Comparison of ENCODE assay signal across 18 cellular contexts in the genomic region with DNA sequence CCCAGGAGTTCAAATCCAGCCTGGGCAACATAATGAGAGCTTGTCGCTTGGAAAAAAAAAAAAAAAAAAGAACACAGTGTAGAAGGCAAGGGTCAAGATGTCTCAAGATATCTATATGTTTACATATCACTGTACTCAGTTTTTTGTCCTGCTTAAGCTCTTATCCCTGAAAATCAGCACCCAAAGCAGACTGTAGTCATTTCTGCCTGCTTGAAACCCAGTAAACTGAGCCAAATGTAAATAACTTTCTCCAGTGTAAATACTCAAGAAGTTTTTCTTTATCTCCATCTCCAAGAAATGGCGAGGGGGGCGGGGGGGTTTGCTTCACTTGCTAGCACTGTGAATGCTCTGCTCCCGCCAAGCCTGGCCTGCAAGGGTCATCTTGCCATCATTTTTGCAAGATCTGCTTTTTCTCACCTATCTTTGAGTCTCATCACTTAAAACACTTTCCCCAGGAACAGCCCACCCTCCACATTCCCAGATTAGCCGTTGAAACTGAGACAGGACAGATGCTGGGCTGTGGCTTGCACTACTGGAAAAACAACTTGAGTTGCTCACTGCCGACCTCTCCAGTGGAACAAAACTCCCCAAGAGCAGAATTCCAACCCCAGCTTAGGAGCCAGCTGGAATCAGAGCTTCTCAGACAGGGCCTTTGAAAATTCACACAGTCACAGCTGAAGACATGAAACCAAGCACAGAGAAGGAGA. TPM values are rescaled to one million over a fixed set of nuclear protein-coding genes. Genes with fewer than 3 reads are reported as not detected.
DNase-seq lines count a peak whose midpoint lies in the region; ATAC-seq and TF ChIP-seq lines count a peak whose summit lies in the region.
"Had no signal": no experiment of that assay in that cellular context is flagged by ENCODE, and none has a peak within 500 bp of the region (broad histone marks: within the 10 kb centered on the region; RNA-seq: fewer than 3 reads in every experiment).

No MANE protein-coding gene starts in this region.

- H3K27ac Mint-ChIP-seq in activated T-cell treated with anti-CD3 and anti-CD28 coated beads, Interleukin-2, amount 50 U/mL, for 24 hours = no peak overlapping the region
- H3K27ac Mint-ChIP-seq: activated CD4-positive, alpha-beta memory T cell treated with anti-CD3 and anti-CD28 coated beads for 36 hours; activated T-helper 1 cell treated with anti-CD3 and anti-CD28 coated beads, Interleukin-12 subunit alpha, Interleukin-12 subunit beta, Interleukin-2, Interleukin-4 antibody, amounts not matched to agents 30 ng/mL and 10 ng/mL and 1 ng/mL, durations not matched to agents 14 hours and 24 hours and 36 hours; CD8-positive, alpha-beta memory T cell; IgD-negative memory B cell had no signal

- H3K27ac ChIP-seq in liver (ENCODE audit: low read depth in 1 of 2, low read length in 2 of 2) (no peak overlapping the region), right lobe of liver (no peak overlapping the region), hepatocyte (peak overlapping the region; percentile 53), rectal smooth muscle tissue (ENCODE audit: low read depth, low read length) (peak overlapping the region; percentile 44)
- H3K27ac ChIP-seq: SJSA1 had no signal

- no peak for TF ChIP-seq POLR2A in right lobe of liver (IDR thresholded peaks at IDR 0.05)

- H3K27me3 Mint-ChIP-seq in activated T-cell treated with anti-CD3 and anti-CD28 coated beads, Interleukin-2, amount 50 U/mL, for 24 hours = peaks cover 6% of the 10 kb centered on the region

- no peaks in the 10 kb centered on the region for H3K9me3 ChIP-seq in liver (ENCODE audit: control insufficient read depth in 4 of 4, low read length in 3 of 4)
- H3K9me3 ChIP-seq in right lobe of liver = no peaks in the 10 kb centered on the region
- no peaks in the 10 kb centered on the region for H3K9me3 ChIP-seq in hepatocyte (ENCODE audit: low read depth)
- H3K9me3 ChIP-seq: SJSA1 had no signal

- WGBS in liver = 63% methylated on average over 6 of the region's 6 CpGs
- 53% methylated on average over 6 of the region's 6 CpGs for WGBS in right lobe of liver (ENCODE audit: insufficient coverage, low coverage, low lambda C conversion rate, missing lambda C conversion rate)
- WGBS in hepatocyte (ENCODE audit: low lambda C conversion rate, missing lambda C conversion rate) = 24% methylated on average over 6 of the region's 6 CpGs

- H3K4me1 Mint-ChIP-seq in activated T-cell treated with anti-CD3 and anti-CD28 coated beads, Interleukin-2, amount 50 U/mL, for 24 hours (ENCODE audit: low read depth) = no peaks in the 10 kb centered on the region
- H3K4me1 Mint-ChIP-seq: CD8-positive, alpha-beta memory T cell had no signal

- H3K9me2 ChIP-seq in hepatocyte (replicated peaks; ENCODE audit: insufficient read depth) = no peaks in the 10 kb centered on the region

- H3K27me3 ChIP-seq in liver (ENCODE audit: control insufficient read depth in 4 of 4, insufficient read depth in 4 of 4, low read length in 3 of 4) (no peaks in the 10 kb centered on the region), right lobe of liver (no peaks in the 10 kb centered on the region), hepatocyte (no peaks in the 10 kb centered on the region), rectal smooth muscle tissue (ENCODE audit: control insufficient read depth, insufficient read depth, low read length) (no peaks in the 10 kb centered on the region)
- H3K27me3 ChIP-seq: SJSA1 had no signal

- H3K4me2 ChIP-seq in hepatocyte = peak overlapping the region; percentile 20

- H3K9me3 Mint-ChIP-seq in activated T-cell treated with anti-CD3 and anti-CD28 coated beads, Interleukin-2, amount 50 U/mL, for 24 hours = no peaks in the 10 kb centered on the region
- H3K9me3 Mint-ChIP-seq: activated CD4-positive, alpha-beta memory T cell treated with anti-CD3 and anti-CD28 coated beads for 36 hours; activated T-helper 1 cell treated with anti-CD3 and anti-CD28 coated beads, Interleukin-12 subunit alpha, Interleukin-12 subunit beta, Interleukin-2, Interleukin-4 antibody, amounts not matched to agents 30 ng/mL and 10 ng/mL and 1 ng/mL, durations not matched to agents 14 hours and 24 hours and 36 hours; CD8-positive, alpha-beta memory T cell had no signal

- TF ChIP-seq CTCF in liver (IDR thresholded peaks at IDR 0.05; ENCODE audit: low read depth, low read length, missing input control) (no peak), right lobe of liver (IDR thresholded peaks at IDR 0.05) (no peak), hepatocyte (IDR thresholded peaks at IDR 0.05; ENCODE audit: poor library complexity) (no peak)

- no peak overlapping the region for H3K4me3 Mint-ChIP-seq in activated T-cell treated with anti-CD3 and anti-CD28 coated beads, Interleukin-2, amount 50 U/mL, for 24 hours
- H3K4me3 Mint-ChIP-seq: activated CD4-positive, alpha-beta memory T cell treated with anti-CD3 and anti-CD28 coated beads for 36 hours; activated T-helper 1 cell treated with anti-CD3 and anti-CD28 coated beads, Interleukin-12 subunit alpha, Interleukin-12 subunit beta, Interleukin-2, Interleukin-4 antibody, amounts not matched to agents 30 ng/mL and 10 ng/mL and 1 ng/mL, durations not matched to agents 14 hours and 24 hours and 36 hours; CD8-positive, alpha-beta memory T cell; IgD-negative memory B cell had no signal

- no peaks in the 10 kb centered on the region for H3K36me3 Mint-ChIP-seq in activated T-cell treated with anti-CD3 and anti-CD28 coated beads, Interleukin-2, amount 50 U/mL, for 24 hours (ENCODE audit: low read depth)
- H3K36me3 Mint-ChIP-seq: activated CD4-positive, alpha-beta memory T cell treated with anti-CD3 and anti-CD28 coated beads for 36 hours; CD8-positive, alpha-beta memory T cell; IgD-negative memory B cell had no signal

- no peak for TF ChIP-seq RAD21 in liver (IDR thresholded peaks at IDR 0.05)

- H3K79me2 ChIP-seq in hepatocyte = no peaks in the 10 kb centered on the region

- H3K9ac ChIP-seq in liver (ENCODE audit: low read depth in 1 of 2, low read length in 2 of 2) = no peak overlapping the region
- H3K9ac ChIP-seq in rectal smooth muscle tissue (ENCODE audit: low read length) = no peak overlapping the region

- H3K4me1 ChIP-seq in liver (ENCODE audit: control insufficient read depth in 4 of 4, insufficient read depth in 4 of 4, low read length in 3 of 4) (no peaks in the 10 kb centered on the region), right lobe of liver (no peaks in the 10 kb centered on the region), hepatocyte (ENCODE audit: insufficient read depth) (peaks cover 17% of the 10 kb centered on the region), rectal smooth muscle tissue (ENCODE audit: control insufficient read depth, insufficient read depth, low read length) (peaks cover 16% of the 10 kb centered on the region)

- H4K20me1 ChIP-seq in hepatocyte (ENCODE audit: insufficient read depth, poor library complexity, severe bottlenecking) = no peaks in the 10 kb centered on the region

- intact Hi-C loops in right lobe of liver (cut with DNase I) = no loop called here

- H3K4me3 ChIP-seq in liver (ENCODE audit: low read depth in 1 of 3, low read length in 3 of 3) (no peak overlapping the region), right lobe of liver (no peak overlapping the region), hepatocyte (no peak overlapping the region), rectal smooth muscle tissue (ENCODE audit: low read length) (no peak overlapping the region)
- H3K4me3 ChIP-seq: coronary artery, SJSA1 had no signal

- no peak overlapping the region for H2AFZ ChIP-seq in hepatocyte

- no peak for ATAC-seq in right lobe of liver
- ATAC-seq in GM18498 (IDR thresholded peaks at IDR 0.05; ENCODE audit: unreplicated experiment) = no peak
- no peak for ATAC-seq in GM18909 (IDR thresholded peaks at IDR 0.05; ENCODE audit: poor library complexity, unreplicated experiment)

- H3K36me3 ChIP-seq in liver (ENCODE audit: control insufficient read depth in 4 of 4, insufficient read depth in 3 of 4, low read depth in 1 of 4, low read length in 3 of 4) (no peaks in the 10 kb centered on the region), right lobe of liver (no peaks in the 10 kb centered on the region), hepatocyte (replicated peaks; ENCODE audit: insufficient read depth, low read depth) (no peaks in the 10 kb centered on the region), rectal smooth muscle tissue (ENCODE audit: control insufficient read depth, insufficient read depth, low read length) (no peaks in the 10 kb centered on the region)
- H3K36me3 ChIP-seq: SJSA1 had no signal

- DNase-seq in right lobe of liver (no peak), hepatocyte (ENCODE audit: low spot score) (peak; percentile 67)
- no peak for DNase-seq in activated CD4-positive, CD25-positive, alpha-beta regulatory T cell (lab: John Stamatoyannopoulos, UW)
- DNase-seq in activated T-cell treated with anti-CD3 and anti-CD28 coated beads, Interleukin-2, amount 50 U/mL, for 24 hours = no peak
- DNase-seq: ACHN; activated CD4-positive, alpha-beta memory T cell treated with anti-CD3 and anti-CD28 coated beads for 36 hours; CD8-positive, alpha-beta memory T cell; HCEC 1CT; hippocampal formation; NCI-H2171 treated with DMSO at 0.1 percent for 48 hours had no signal

TF ChIP-seq in liver, 16 proteins besides CTCF, POLR2A, EP300 and RAD21:
- TF ChIP-seq GABPA (IDR thresholded peaks at IDR 0.05 in 1 of 2, conservative IDR thresholded peaks at IDR 0.05 in 1 of 2) (no peak), NR2F2 (IDR thresholded peaks at IDR 0.05) (peak; percentile 89), TAF1 (conservative IDR thresholded peaks at IDR 0.05) (no peak), SP1 (IDR thresholded peaks at IDR 0.05) (peak; percentile 10)

RNA-seq across cellular contexts. Expression of a gene that starts 54.6 kb away (rescaled TPM):
- 1 to 10 TPM; 1.6 to 1.8 TPM for total RNA-seq in liver
- under 1 TPM; 0.53 to 0.89 TPM for polyA plus RNA-seq in liver
- total RNA-seq in right lobe of liver = 1 to 10 TPM in 4 of 6 experiments, under 1 TPM in 2; 0.50 to 2.2 (median 1.1) TPM
- total RNA-seq in hepatocyte = 5.5 and 6.1 TPM in 2 replicates
- polyA plus RNA-seq in hepatocyte = 9.6 and 11.5 TPM in 2 replicates

Comparison
In these comparisons a context has a peak if more than half of its experiments do, and no peak if none do; other contexts are left out.
1. H3K27ac ChIP-seq: peak in hepatocyte (single experiment) and rectal smooth muscle tissue (single experiment); none in liver (0 of 2) and right lobe of liver (0 of 3).